17 cellular contexts compared by ENCODE assay signal in genomic region chr2:47727956-47728355, GRCh38.
"Had no signal": no experiment of that assay in that cellular context is flagged by ENCODE, and none has a peak within 500 bp of the region (broad histone marks: within the 10 kb centered on the region; RNA-seq: fewer than 3 reads in every experiment).

No MANE protein-coding gene starts in this region.

- H3K9me3 ChIP-seq: suprapubic skin, thyroid gland, upper lobe of left lung, uterus had no signal

- FAIRE-seq: small intestine had no signal

- H3K4me3 ChIP-seq: coronary artery, hepatocyte, lung, suprapubic skin, thyroid gland, upper lobe of left lung, uterus had no signal

- DNase-seq: effector CD4-positive, alpha-beta T cell; foreskin melanocyte; head of caudate nucleus; left colon; left ventricle myocardium superior; naive thymus-derived CD8-positive, alpha-beta T cell; right cardiac atrium; small intestine; stimulated activated CD4-positive, alpha-beta T cell treated with anti-CD3 and anti-CD28 coated beads, Interleukin-12 subunit alpha, Interleukin-12 subunit beta, amount 100 ng/mL, for 4 hours; stimulated activated naive CD4-positive, alpha-beta T cell treated with Interleukin-2 at 50 U/mL for 16 hours; thyroid gland; upper lobe of left lung; uterus had no signal

- H3K4me1 ChIP-seq: suprapubic skin, thyroid gland, upper lobe of left lung, uterus had no signal

- H3K79me2 ChIP-seq: hepatocyte had no signal

- H3K27me3 ChIP-seq: hepatocyte, suprapubic skin, thyroid gland, upper lobe of left lung, uterus had no signal

- H3K36me3 Mint-ChIP-seq: naive thymus-derived CD8-positive, alpha-beta T cell had no signal

- H2AFZ ChIP-seq: hepatocyte had no signal

- H3K27ac Mint-ChIP-seq: naive thymus-derived CD8-positive, alpha-beta T cell had no signal

- H3K36me3 ChIP-seq: suprapubic skin, thyroid gland, upper lobe of left lung, uterus had no signal

- H3K4me3 Mint-ChIP-seq: naive thymus-derived CD8-positive, alpha-beta T cell had no signal

- H3K9me3 Mint-ChIP-seq: naive thymus-derived CD8-positive, alpha-beta T cell had no signal

- H3K27ac ChIP-seq: coronary artery, hepatocyte, suprapubic skin, thyroid gland, upper lobe of left lung, uterus had no signal

- H3K4me2 ChIP-seq: hepatocyte had no signal
